Comparison of ENCODE assay signal across 1 cellular context in the genomic region with DNA sequence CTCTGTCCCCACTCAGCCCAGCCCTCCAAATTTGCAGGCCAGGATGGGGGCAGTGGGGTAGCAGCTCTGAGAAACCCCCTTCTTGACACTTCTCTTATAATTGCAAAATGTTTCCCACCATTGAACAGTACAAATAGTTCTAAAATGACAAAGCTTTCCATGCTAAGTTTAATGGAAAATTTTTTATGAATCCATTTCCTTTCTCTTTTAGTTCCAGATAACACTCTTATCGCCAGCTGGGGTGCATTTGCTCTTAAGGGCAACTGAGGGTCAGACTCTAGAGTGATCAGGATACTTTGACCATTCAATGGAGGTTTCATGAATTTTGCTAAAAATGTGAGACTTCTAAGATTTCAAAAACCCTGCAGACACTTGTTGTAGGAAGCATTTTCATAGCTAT.
A peak's percentile ranks its signal among the peaks of the same experiment; 100 is the strongest.
TF ChIP-seq lines count a peak whose summit lies in the region.

No MANE protein-coding gene starts in this region.

TF ChIP-seq in endothelial cell of umbilical vein, 7 proteins besides CTCF, POLR2A, EP300 and RAD21:
- TF ChIP-seq GATA2 (IDR thresholded peaks at IDR 0.05; ENCODE audit: insufficient read depth, insufficient read length, low read depth, low read length) (peak; percentile 25), EZH2 (IDR thresholded peaks at IDR 0.05; ENCODE audit: borderline replicate concordance, low read depth, low read length, severe bottlenecking) (no peak)
